ENCODE assay signal across 35 cellular contexts in genomic region chr12:24982250-24982649, GRCh38.
"Had no signal": no experiment of that assay in that cellular context is flagged by ENCODE, and none has a peak within 500 bp of the region (broad histone marks: within the 10 kb centered on the region; RNA-seq: fewer than 3 reads in every experiment).

No MANE protein-coding gene starts in this region.

- H3K27ac Mint-ChIP-seq: activated B cell treated with CpG ODN at 0.5 μM for 24 hours; activated CD4-positive, alpha-beta memory T cell treated with anti-CD3 and anti-CD28 coated beads for 36 hours; activated CD4-positive, alpha-beta T cell treated with anti-CD3 and anti-CD28 coated beads, Interleukin-2, amount 10 ng/mL, durations not matched to agents 24 days and 14 days; activated CD8-positive, alpha-beta T cell treated with anti-CD3 and anti-CD28 coated beads for 36 hours; activated naive CD4-positive, alpha-beta T cell treated with anti-CD3 and anti-CD28 coated beads for 36 hours; activated naive CD4-positive, alpha-beta T cell treated with anti-CD3 and anti-CD28 coated beads, Interleukin-2, amount 50 U/mL, for 72 hours; activated naive CD8-positive, alpha-beta T cell treated with anti-CD3 and anti-CD28 coated beads for 36 hours; activated T-cell treated with anti-CD3 and anti-CD28 coated beads, Interleukin-2, amount 50 U/mL, for 72 hours; activated T-helper 1 cell treated with anti-CD3 and anti-CD28 coated beads, Interleukin-12 subunit alpha, Interleukin-12 subunit beta, Interleukin-2, Interleukin-4 antibody, amounts not matched to agents 30 ng/mL and 10 ng/mL and 1 ng/mL, durations not matched to agents 14 hours and 24 hours and 36 hours; activated T-helper 17 cell treated with anti-CD3 and anti-CD28 coated beads, Interleukin-2, amount 50 U/mL, for 72 hours; T-helper 1 cell treated with Interleukin-12 subunit alpha and Interleukin-12 subunit beta and Interleukin-4 antibody, amounts not matched to agents 30 μg/mL and 1 μg/mL, for 36 hours; T-helper 2 cell treated with Interferon-gamma antibody and Interleukin-4, amounts not matched to agents 5 μg/mL and 100 μg/mL, for 36 hours had no signal

- H3K27me3 ChIP-seq: adrenal gland, body of pancreas, brain microvascular endothelial cell, breast epithelium had no signal

- DNase-seq: activated B cell treated with CpG ODN at 0.5 μM for 24 hours; activated CD4-positive, alpha-beta memory T cell treated with anti-CD3 and anti-CD28 coated beads for 36 hours; activated CD4-positive, alpha-beta T cell treated with anti-CD3 and anti-CD28 coated beads for 4 hours; activated CD4-positive, alpha-beta T cell treated with anti-CD3 and anti-CD28 coated beads, Interleukin-2, amount 10 ng/mL, durations not matched to agents 24 days and 14 days; activated CD4-positive, alpha-beta T cell treated with anti-CD3 and anti-CD28 coated beads, Interleukin-2, amount 50 U/mL, for 1 hour; activated CD4-positive, alpha-beta T cell treated with anti-CD3 and anti-CD28 coated beads, Interleukin-2, amount 50 U/mL, for 4 hours; activated CD4-positive, CD25-positive, alpha-beta regulatory T cell treated with anti-CD3 and anti-CD28 coated beads, Interleukin-2, amount 50 U/mL, for 72 hours; activated CD8-positive, alpha-beta memory T cell treated with anti-CD3 and anti-CD28 coated beads, Interleukin-2, amount 50 U/mL, for 4 hours; activated CD8-positive, alpha-beta T cell treated with anti-CD3 and anti-CD28 coated beads for 36 hours; activated effector memory CD4-positive, alpha-beta T cell treated with anti-CD3 and anti-CD28 coated beads, Interleukin-2, amount 50 U/mL, for 16 hours; activated gamma-delta T cell treated with Interleukin-2 at 50 U/mL for 16 hours; activated naive CD4-positive, alpha-beta T cell; activated naive CD4-positive, alpha-beta T cell treated with anti-CD3 and anti-CD28 coated beads for 36 hours; activated naive CD4-positive, alpha-beta T cell treated with anti-CD3 and anti-CD28 coated beads, Interleukin-2, amount 50 U/mL, for 16 hours; activated naive CD8-positive, alpha-beta T cell treated with anti-CD3 and anti-CD28 coated beads for 36 hours; activated T-cell treated with anti-CD3 and anti-CD28 coated beads for 4 hours; activated T-cell treated with anti-CD3 and anti-CD28 coated beads, Interleukin-2, amount 50 U/mL, for 1 hour; activated T-cell treated with anti-CD3 and anti-CD28 coated beads, Interleukin-2, amount 50 U/mL, for 4 hours; activated T-cell treated with anti-CD3 and anti-CD28 coated beads, Interleukin-2, amount 50 U/mL, for 72 hours; adrenal gland; amniotic stem cell; aorta; body of pancreas; brain microvascular endothelial cell; central memory CD4-positive, alpha-beta T cell; T-helper 1 cell; T-helper 2 cell; T-helper 9 cell had no signal

- H3K4me1 Mint-ChIP-seq: activated B cell treated with CpG ODN at 0.5 μM for 24 hours; activated naive CD8-positive, alpha-beta T cell treated with anti-CD3 and anti-CD28 coated beads for 36 hours; activated T-helper 17 cell treated with anti-CD3 and anti-CD28 coated beads, Interleukin-2, amount 50 U/mL, for 72 hours had no signal

- H3K4me3 ChIP-seq: adrenal gland, body of pancreas, breast epithelium had no signal

- H3K36me3 ChIP-seq: adrenal gland, brain microvascular endothelial cell, breast epithelium had no signal

- H3K27ac ChIP-seq: adrenal gland, body of pancreas, brain microvascular endothelial cell, breast epithelium, VCaP had no signal

- H3K9me3 ChIP-seq: adrenal gland, body of pancreas had no signal

- H3K4me3 Mint-ChIP-seq: activated B cell treated with CpG ODN at 0.5 μM for 24 hours; activated CD4-positive, alpha-beta memory T cell treated with anti-CD3 and anti-CD28 coated beads for 36 hours; activated CD4-positive, alpha-beta T cell treated with anti-CD3 and anti-CD28 coated beads, Interleukin-2, amount 10 ng/mL, durations not matched to agents 24 days and 14 days; activated CD8-positive, alpha-beta T cell treated with anti-CD3 and anti-CD28 coated beads for 36 hours; activated naive CD4-positive, alpha-beta T cell treated with anti-CD3 and anti-CD28 coated beads for 36 hours; activated naive CD8-positive, alpha-beta T cell treated with anti-CD3 and anti-CD28 coated beads for 36 hours; activated T-cell treated with anti-CD3 and anti-CD28 coated beads, Interleukin-2, amount 50 U/mL, for 4 hours; activated T-cell treated with anti-CD3 and anti-CD28 coated beads, Interleukin-2, amount 50 U/mL, for 72 hours; activated T-helper 1 cell treated with anti-CD3 and anti-CD28 coated beads, Interleukin-12 subunit alpha, Interleukin-12 subunit beta, Interleukin-2, Interleukin-4 antibody, amounts not matched to agents 30 ng/mL and 10 ng/mL and 1 ng/mL, durations not matched to agents 14 hours and 24 hours and 36 hours; activated T-helper 17 cell treated with anti-CD3 and anti-CD28 coated beads, Interleukin-2, amount 50 U/mL, for 72 hours; T-helper 1 cell treated with Interleukin-12 subunit alpha and Interleukin-12 subunit beta and Interleukin-4 antibody, amounts not matched to agents 30 μg/mL and 1 μg/mL, for 36 hours; T-helper 2 cell treated with Interferon-gamma antibody and Interleukin-4, amounts not matched to agents 5 μg/mL and 100 μg/mL, for 36 hours had no signal

- H3K4me1 ChIP-seq: adrenal gland, body of pancreas, breast epithelium had no signal

- H3K27me3 Mint-ChIP-seq: activated B cell treated with CpG ODN at 0.5 μM for 24 hours; activated CD4-positive, alpha-beta T cell treated with anti-CD3 and anti-CD28 coated beads, Interleukin-2, amount 10 ng/mL, durations not matched to agents 24 days and 14 days; activated CD8-positive, alpha-beta T cell treated with anti-CD3 and anti-CD28 coated beads for 36 hours; activated naive CD8-positive, alpha-beta T cell treated with anti-CD3 and anti-CD28 coated beads for 36 hours; activated T-helper 17 cell treated with anti-CD3 and anti-CD28 coated beads, Interleukin-2, amount 50 U/mL, for 72 hours had no signal
